8 cellular contexts compared by ENCODE assay signal in the genomic region with DNA sequence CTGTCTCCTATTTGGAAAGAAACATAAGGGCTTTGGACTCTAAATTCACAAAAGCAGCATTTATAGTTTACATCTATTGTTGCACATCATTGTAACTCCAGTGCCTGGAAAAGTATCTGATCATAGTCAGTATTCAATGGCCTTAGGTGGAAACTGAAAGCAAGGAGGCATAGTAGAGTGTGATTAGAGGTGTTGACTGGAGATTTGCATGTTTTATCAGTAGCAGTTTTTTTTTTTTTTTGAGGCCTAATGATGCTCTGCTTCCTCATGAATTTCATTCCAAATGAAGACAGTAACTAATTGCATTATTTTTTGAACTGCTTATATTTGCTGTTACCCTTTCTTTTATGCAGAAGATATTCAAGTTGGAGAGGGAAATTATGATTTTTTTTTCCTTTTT.
"Had no signal": no experiment of that assay in that cellular context is flagged by ENCODE, and none has a peak within 500 bp of the region (broad histone marks: within the 10 kb centered on the region; RNA-seq: fewer than 3 reads in every experiment).

No MANE protein-coding gene starts in this region.

- H3K4me2 ChIP-seq: KMS-11 had no signal

- H3K4me1 ChIP-seq: HAP-1 had no signal

- ATAC-seq: HepG2 had no signal

- FAIRE-seq: HepG2 had no signal

- H3K9me3 ChIP-seq: HAP-1 had no signal

- H3K27ac ChIP-seq: GM23248, HL-60, KMS-11 had no signal

- H2AFZ ChIP-seq: GM23248 had no signal

- H3K36me3 ChIP-seq: HAP-1 had no signal

- DNase-seq: GM23248, GOT3, H7, KBM-7 had no signal

- H3K4me3 ChIP-seq: GM23248, HAP-1 had no signal

- H3K9ac ChIP-seq: GM23248, KMS-11 had no signal
